Comparison of ENCODE assay signal across 29 cellular contexts in the genomic region with DNA sequence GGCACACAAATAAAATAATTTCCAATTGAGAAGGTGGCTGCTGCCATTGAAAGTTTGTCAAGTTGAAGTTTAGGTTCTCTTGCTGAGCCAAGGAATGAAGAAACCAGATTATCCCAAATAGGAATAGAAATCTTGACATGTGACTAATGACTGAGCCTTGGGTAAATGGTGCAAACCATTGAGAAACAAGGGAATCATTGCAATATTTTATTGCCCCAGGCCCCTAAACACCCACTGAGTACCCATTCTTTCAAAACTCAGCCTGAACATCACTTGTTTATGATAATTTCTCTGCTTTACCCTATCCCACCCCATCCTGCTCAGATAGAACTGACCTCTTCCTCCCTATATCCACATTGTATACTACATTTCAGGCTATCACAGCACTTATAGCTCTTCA. TPM values are rescaled to one million over a fixed set of nuclear protein-coding genes. Genes with fewer than 3 reads are reported as not detected.
"Had no signal": no experiment of that assay in that cellular context is flagged by ENCODE, and none has a peak within 500 bp of the region (broad histone marks: within the 10 kb centered on the region; RNA-seq: fewer than 3 reads in every experiment).

No MANE protein-coding gene starts in this region.

- H3K4me1 ChIP-seq: stomach, suprapubic skin, testis, thyroid gland, tibial artery, tibial nerve, transverse colon, upper lobe of left lung, upper lobe of right lung, uterus, vagina had no signal

- H3K9me3 ChIP-seq: stomach, suprapubic skin, testis, thoracic aorta, thyroid gland, tibial nerve, transverse colon, upper lobe of left lung, upper lobe of right lung, uterus, vagina had no signal

- H3K27me3 ChIP-seq: stomach, suprapubic skin, testis, thyroid gland, tibial artery, tibial nerve, transverse colon, upper lobe of left lung, upper lobe of right lung, uterus, vagina had no signal

- H3K27me3 Mint-ChIP-seq: stimulated activated naive CD8-positive, alpha-beta T cell treated with anti-CD3 and anti-CD28 coated beads, Interleukin-15, amount 100 ng/mL, for 72 hours; stimulated activated naive CD8-positive, alpha-beta T cell treated with anti-CD3 and anti-CD28 coated beads, Interleukin-15, Interleukin-2, amounts not matched to agents 100 ng/mL and 50 ng/mL, for 24 hours; type B pancreatic cell had no signal

- H3K36me3 Mint-ChIP-seq: stimulated activated effector memory CD8-positive, alpha-beta T cell treated with anti-CD3 and anti-CD28 coated beads, Interleukin-12 subunit alpha, Interleukin-12 subunit beta, amount 100 ng/mL, for 72 hours; stimulated activated memory B cell treated with anti-CD40 and anti-IgM and Interleukin-4, amounts not matched to agents 10 μg/mL and 1 μg/mL and 100 μg/mL, for 72 hours; stimulated activated naive B cell treated with anti-CD40 and anti-IgM and Interleukin-4, amounts not matched to agents 10 μg/mL and 1 μg/mL and 100 μg/mL, for 72 hours; type B pancreatic cell had no signal

- H3K27ac ChIP-seq: stomach, suprapubic skin, testis, thoracic aorta, thyroid gland, tibial artery, tibial nerve, transverse colon, upper lobe of left lung, upper lobe of right lung, uterus, vagina had no signal

- ATAC-seq: stimulated activated effector memory CD8-positive, alpha-beta T cell treated with anti-CD3 and anti-CD28 coated beads, Interleukin-12 subunit alpha, Interleukin-12 subunit beta, amount 100 ng/mL, for 72 hours; stimulated activated memory B cell treated with anti-CD40 and anti-IgM and Interleukin-4, amounts not matched to agents 10 μg/mL and 1 μg/mL and 100 μg/mL, for 72 hours; stimulated activated naive B cell treated with anti-CD40 and anti-IgM and Interleukin-4, amounts not matched to agents 10 μg/mL and 1 μg/mL and 100 μg/mL, for 72 hours; stimulated activated naive CD8-positive, alpha-beta T cell treated with anti-CD3 and anti-CD28 coated beads, Interleukin-15, amount 100 ng/mL, for 72 hours; stimulated activated naive CD8-positive, alpha-beta T cell treated with anti-CD3 and anti-CD28 coated beads, Interleukin-15, Interleukin-2, amounts not matched to agents 100 U/mL and 50 U/mL, for 24 hours; upper lobe of right lung had no signal

- H3K4me1 Mint-ChIP-seq: stimulated activated effector memory CD8-positive, alpha-beta T cell treated with anti-CD3 and anti-CD28 coated beads, Interleukin-12 subunit alpha, Interleukin-12 subunit beta, amount 100 ng/mL, for 72 hours; stimulated activated memory B cell treated with anti-CD40 and anti-IgM and Interleukin-4, amounts not matched to agents 10 μg/mL and 1 μg/mL and 100 μg/mL, for 72 hours; stimulated activated naive B cell treated with anti-CD40 and anti-IgM and Interleukin-4, amounts not matched to agents 10 μg/mL and 1 μg/mL and 100 μg/mL, for 72 hours; stimulated activated naive CD8-positive, alpha-beta T cell treated with anti-CD3 and anti-CD28 coated beads, Interleukin-15, amount 100 ng/mL, for 72 hours had no signal

- H3K4me3 Mint-ChIP-seq: stimulated activated effector memory CD8-positive, alpha-beta T cell treated with anti-CD3 and anti-CD28 coated beads, Interleukin-12 subunit alpha, Interleukin-12 subunit beta, amount 100 ng/mL, for 72 hours; stimulated activated memory B cell treated with anti-CD40 and anti-IgM and Interleukin-4, amounts not matched to agents 10 μg/mL and 1 μg/mL and 100 μg/mL, for 72 hours; stimulated activated naive B cell treated with anti-CD40 and anti-IgM and Interleukin-4, amounts not matched to agents 10 μg/mL and 1 μg/mL and 100 μg/mL, for 72 hours; stimulated activated naive CD8-positive, alpha-beta T cell treated with anti-CD3 and anti-CD28 coated beads, Interleukin-15, amount 100 ng/mL, for 72 hours; stimulated activated naive CD8-positive, alpha-beta T cell treated with anti-CD3 and anti-CD28 coated beads, Interleukin-15, Interleukin-2, amounts not matched to agents 100 ng/mL and 50 ng/mL, for 24 hours; type B pancreatic cell had no signal

- H3K27ac Mint-ChIP-seq: stimulated activated effector memory CD8-positive, alpha-beta T cell treated with anti-CD3 and anti-CD28 coated beads, Interleukin-12 subunit alpha, Interleukin-12 subunit beta, amount 100 ng/mL, for 72 hours; stimulated activated memory B cell treated with anti-CD40 and anti-IgM and Interleukin-4, amounts not matched to agents 10 μg/mL and 1 μg/mL and 100 μg/mL, for 72 hours; stimulated activated naive B cell treated with anti-CD40 and anti-IgM and Interleukin-4, amounts not matched to agents 10 μg/mL and 1 μg/mL and 100 μg/mL, for 72 hours; stimulated activated naive CD8-positive, alpha-beta T cell treated with anti-CD3 and anti-CD28 coated beads, Interleukin-15, Interleukin-2, amounts not matched to agents 100 ng/mL and 50 ng/mL, for 24 hours; type B pancreatic cell had no signal

- H3K36me3 ChIP-seq: stomach, suprapubic skin, thoracic aorta, thyroid gland, tibial artery, tibial nerve, transverse colon, upper lobe of left lung, upper lobe of right lung, uterus, vagina had no signal

- H3K9me3 Mint-ChIP-seq: stimulated activated effector memory CD8-positive, alpha-beta T cell treated with anti-CD3 and anti-CD28 coated beads, Interleukin-12 subunit alpha, Interleukin-12 subunit beta, amount 100 ng/mL, for 72 hours had no signal

- H3K4me3 ChIP-seq: stomach, suprapubic skin, testis, thoracic aorta, thyroid gland, tibial artery, tibial nerve, transverse colon, upper lobe of left lung, upper lobe of right lung, uterus, vagina had no signal

- DNase-seq: stimulated activated CD4-positive, alpha-beta T cell treated with anti-CD3 and anti-CD28 coated beads, Interleukin-2, amount 100 ng/mL, for 48 hours; stimulated activated CD4-positive, alpha-beta T cell treated with anti-CD3 and anti-CD28 coated beads, Interleukin-4, amount 100 ng/mL, for 1 hour; stimulated activated CD4-positive, alpha-beta T cell treated with anti-CD3 and anti-CD28 coated beads, Interleukin-4, amount 100 ng/mL, for 24 hours; stimulated activated CD4-positive, alpha-beta T cell treated with anti-CD3 and anti-CD28 coated beads, Interleukin-4, amount 100 ng/mL, for 4 hours; stimulated activated CD8-positive, alpha-beta memory T cell treated with anti-CD3 and anti-CD28 coated beads, Interleukin-4, amount 100 ng/mL, for 48 hours; stimulated activated naive B cell treated with anti-CD40 and anti-IgM and Interleukin-4, amounts not matched to agents 10 μg/mL and 1 μg/mL and 100 μg/mL, for 72 hours; stimulated activated naive CD4-positive, alpha-beta T cell; stimulated activated naive CD4-positive, alpha-beta T cell treated with Interleukin-2 at 50 U/mL for 16 hours; stimulated activated naive CD8-positive, alpha-beta T cell treated with anti-CD3 and anti-CD28 coated beads, Interleukin-15, amount 100 ng/mL, for 72 hours; stimulated activated naive CD8-positive, alpha-beta T cell treated with anti-CD3 and anti-CD28 coated beads, Interleukin-15, Interleukin-2, amounts not matched to agents 100 U/mL and 50 U/mL, for 24 hours; stomach; substantia nigra; testis; thyroid gland; tibial artery; transverse colon; trophoblast cell; upper lobe of left lung; upper lobe of right lung; uterus had no signal

RNA-seq across cellular contexts. Expression of gene VTCN1, which starts 46.6 kb away (rescaled TPM):
- total RNA-seq: subcutaneous adipose tissue, thoracic aorta, thyroid gland, tibial nerve, transverse colon, upper lobe of right lung, vagina had no signal
